In genomic region chr10:73262105-73262730, GRCh38 we compare ENCODE assay signal across 14 cellular contexts. TPM values are rescaled to one million over a fixed set of nuclear protein-coding genes. Genes with fewer than 3 reads are reported as not detected.
DNase-seq lines count a peak whose midpoint lies in the region; ATAC-seq, FAIRE-seq and TF ChIP-seq lines count a peak whose summit lies in the region.
"Had no signal": no experiment of that assay in that cellular context is flagged by ENCODE, and none has a peak within 500 bp of the region (broad histone marks: within the 10 kb centered on the region; RNA-seq: fewer than 3 reads in every experiment).

No MANE protein-coding gene starts in this region.

- H3K27ac ChIP-seq in astrocyte (ENCODE audit: low read depth, low read length) (no peak overlapping the region), left lung (no peak overlapping the region), spleen (no peak overlapping the region)
- H3K27ac ChIP-seq: esophagus muscularis mucosa, left ventricle myocardium inferior, upper lobe of left lung had no signal

- peak overlapping the region; percentile 68 for H3K4me2 ChIP-seq in astrocyte (ENCODE audit: low read length)

- H3K36me3 ChIP-seq in MG63 (0 out of 2 replicates have a peak, but pooled peaks cover 3% of the 10 kb centered on the region), astrocyte (ENCODE audit: insufficient read depth, low read length) (no peaks in the 10 kb centered on the region), kidney epithelial cell (ENCODE audit: control insufficient read depth, insufficient read depth, low read length) (no peaks in the 10 kb centered on the region), left lung (no peaks in the 10 kb centered on the region), spleen (no peaks in the 10 kb centered on the region)
- H3K36me3 ChIP-seq: esophagus muscularis mucosa, left ventricle myocardium inferior, upper lobe of left lung had no signal

- no peaks in the 10 kb centered on the region for H3K27me3 Mint-ChIP-seq in astrocyte (ENCODE audit: low read depth, unreplicated experiment)

- no peak for TF ChIP-seq POLR2A in spleen (IDR thresholded peaks at IDR 0.05)

- H3K9me3 ChIP-seq in MG63 (peaks cover 3% of the 10 kb centered on the region; the same call in 1 of the 2 replicates), astrocyte (ENCODE audit: insufficient read depth, low read depth, low read length) (no peaks in the 10 kb centered on the region), left lung (peaks cover 0 to 11% of the 10 kb centered on the region in 2 donors), spleen (peaks cover 0 to 23% (median 13%) of the 10 kb centered on the region in 8 donors)
- H3K9me3 ChIP-seq: esophagus muscularis mucosa had no signal

- H3K27me3 ChIP-seq in MG63, result no peaks in the 10 kb centered on the region
- H3K27me3 ChIP-seq in astrocyte (ENCODE audit: insufficient read depth, low read length), result no peaks in the 10 kb centered on the region
- H3K27me3 ChIP-seq in kidney epithelial cell (ENCODE audit: control insufficient read depth, insufficient read depth, low read length), result no peaks in the 10 kb centered on the region
- no peaks in the 10 kb centered on the region for H3K27me3 ChIP-seq in left lung
- no peaks in the 10 kb centered on the region for H3K27me3 ChIP-seq in spleen (replicated peaks in 1 of 7)
- H3K27me3 ChIP-seq: esophagus muscularis mucosa, upper lobe of left lung had no signal

- H4K20me1 ChIP-seq in astrocyte (ENCODE audit: insufficient read depth, low read length), result no peaks in the 10 kb centered on the region

- peak overlapping the region; percentile 62 for H3K4me3 Mint-ChIP-seq in astrocyte (ENCODE audit: unreplicated experiment)
- H3K4me3 Mint-ChIP-seq: H9 had no signal

- no peaks in the 10 kb centered on the region for H3K79me2 ChIP-seq in astrocyte (ENCODE audit: insufficient read depth, low read length)

- DNase-seq in DMS53 treated with DMSO at 0.1 percent for 48 hours (lab: John Stamatoyannopoulos, UW; ENCODE audit: unreplicated experiment), result peak; percentile 83
- peak; percentile 69 for DNase-seq in MG63
- DNase-seq in astrocyte (ENCODE audit: low read depth), result peak; percentile 80
- peak; percentile 80 for DNase-seq in kidney epithelial cell (ENCODE audit: low read depth)
- no peak for DNase-seq in left lung
- DNase-seq in spleen, result no peak
- no peak for DNase-seq in stimulated activated CD4-positive, alpha-beta T cell treated with anti-CD3 and anti-CD28 coated beads, Interleukin-12 subunit alpha, Interleukin-12 subunit beta, amount 100 ng/mL, for 4 hours
- no peak for DNase-seq in NCI-H2081 (lab: John Stamatoyannopoulos, UW)
- DNase-seq: DMS79, H9, left ventricle myocardium inferior, NCI-H1930, upper lobe of left lung had no signal

- H3K4me1 ChIP-seq in astrocyte (ENCODE audit: insufficient read depth, low read length), result peaks cover 3% of the 10 kb centered on the region
- no peaks in the 10 kb centered on the region for H3K4me1 ChIP-seq in left lung
- peaks cover 0 to 6% (median 0%) of the 10 kb centered on the region in 6 donors for H3K4me1 ChIP-seq in spleen
- H3K4me1 ChIP-seq: esophagus muscularis mucosa, left ventricle myocardium inferior, upper lobe of left lung had no signal

- no peak for TF ChIP-seq CTCF in astrocyte (IDR thresholded peaks at IDR 0.05; ENCODE audit: insufficient read depth, low read depth, low read length)
- TF ChIP-seq CTCF in kidney epithelial cell (IDR thresholded peaks at IDR 0.05; ENCODE audit: insufficient read depth, low read length, poor library complexity, severe bottlenecking), result no peak
- no peak for TF ChIP-seq CTCF in left lung (IDR thresholded peaks at IDR 0.05)
- no peak for TF ChIP-seq CTCF in spleen (IDR thresholded peaks at IDR 0.05 in 8 of 11, conservative IDR thresholded peaks at IDR 0.05 in 3 of 11)

- no peaks in the 10 kb centered on the region for H3K36me3 Mint-ChIP-seq in astrocyte (ENCODE audit: low read depth, unreplicated experiment)

- no peak overlapping the region for H2AFZ ChIP-seq in astrocyte (ENCODE audit: low read depth, low read length)

- intact Hi-C loops in left lung (cut with DNase I) (no loop called here), spleen (cut with DNase I; ENCODE audit: low total_unique reads) (loop anchor here (10.0 kb wide), 1 partner anchor 383 kb away; the partner anchor contains the start of gene MYOZ1)

- no peak overlapping the region for H3K9ac ChIP-seq in astrocyte (ENCODE audit: low read length)

- peaks cover 14% of the 10 kb centered on the region for H3K4me1 Mint-ChIP-seq in astrocyte (ENCODE audit: low read depth, unreplicated experiment)
- H3K4me1 Mint-ChIP-seq: H9 had no signal

- H3K27ac Mint-ChIP-seq in astrocyte (ENCODE audit: unreplicated experiment), result peak overlapping the region; percentile 94

- FAIRE-seq in astrocyte (lab: Jason Lieb, UNC), result peak; percentile 71

- 67 to 81% (median 72%) methylated on average over 4 of the region's 4 CpGs for WGBS in spleen, 5 donors

- H3K9me3 Mint-ChIP-seq in astrocyte (ENCODE audit: unreplicated experiment), result peaks cover 8% of the 10 kb centered on the region

- H3K4me3 ChIP-seq in MG63 (no peak overlapping the region), astrocyte (ENCODE audit: insufficient read depth, low read depth, low read length) (no peak overlapping the region), kidney epithelial cell (ENCODE audit: low read depth, low read length) (no peak overlapping the region), left lung (no peak overlapping the region), spleen (no peak overlapping the region)
- H3K4me3 ChIP-seq: esophagus muscularis mucosa, left ventricle myocardium inferior, upper lobe of left lung had no signal

- ATAC-seq in left lung, result no peak

RNA-seq across cellular contexts. Expression of gene MRPS16, which starts 9.8 kb away (rescaled TPM):
- 61.4 TPM in 2 replicates for total RNA-seq in MG63 (2014; rRNA removed; shearing (Covaris generic); ENCODE audit: low replicate concordance)
- total RNA-seq in astrocyte (57.5 and 67.0 TPM in 2 replicates), kidney epithelial cell (70.5 and 71.9 TPM in 2 replicates), left lung (10 to 100 TPM; 67.3 to 83.6 TPM), spleen (10 to 100 TPM; 33.2 to 63.2 (median 57.2) TPM)
- 10 to 100 TPM; 49.8 to 74.6 (median 64.6) TPM for polyA plus RNA-seq in spleen

RNA-seq across cellular contexts. Expression of gene DNAJC9, which starts 15.2 kb away (rescaled TPM):
- 31.1 and 39.5 TPM in 2 replicates for total RNA-seq in MG63 (2014; rRNA removed; shearing (Covaris generic); ENCODE audit: low replicate concordance)
- total RNA-seq in astrocyte, result 18.9 and 23.3 TPM in 2 replicates
- total RNA-seq in kidney epithelial cell, result 40.0 and 42.2 TPM in 2 replicates
- 10 to 100 TPM; 14.6 to 17.6 TPM for total RNA-seq in left lung
- 10 to 100 TPM; 13.3 to 34.8 (median 21.7) TPM for total RNA-seq in spleen
- 10 to 100 TPM; 12.1 to 21.1 (median 17.2) TPM for polyA plus RNA-seq in spleen

Comparison
In these comparisons a context has a peak if more than half of its experiments do, and no peak if none do; other contexts are left out.
1. DNase-seq: peak in DMS53 treated with DMSO at 0.1 percent for 48 hours (single experiment), MG63 (single experiment), astrocyte (single experiment) and kidney epithelial cell (single experiment); none in left lung (0 of 2), spleen (single experiment), stimulated activated CD4-positive, alpha-beta T cell treated with anti-CD3 and anti-CD28 coated beads, Interleukin-12 subunit alpha, Interleukin-12 subunit beta, amount 100 ng/mL, for 4 hours (single experiment) and NCI-H2081 (0 of 2).